10 cellular contexts compared by ENCODE assay signal in genomic region chr6:22694092-22694724, GRCh38.
"Had no signal": no experiment of that assay in that cellular context is flagged by ENCODE, and none has a peak within 500 bp of the region (broad histone marks: within the 10 kb centered on the region; RNA-seq: fewer than 3 reads in every experiment).

No MANE protein-coding gene starts in this region.

- H3K36me3 ChIP-seq: HAP-1 had no signal

- DNase-seq: GM23248, GOT3, H7, H9, HCEC 1CT, HFFc6 had no signal

- H3K27ac ChIP-seq: GM23248 had no signal

- H2AFZ ChIP-seq: GM23248, GM23338 had no signal

- H3K9ac ChIP-seq: GM23248 had no signal

- H3K9me3 ChIP-seq: HAP-1 had no signal

- H3K4me3 ChIP-seq: GM23248, GM23338, HAP-1 had no signal

- ATAC-seq: GM23338, HCT116 had no signal

- H3K4me2 ChIP-seq: GM23338 had no signal

- H3K4me1 ChIP-seq: HAP-1 had no signal

- FAIRE-seq: H1 had no signal
